ENCODE assay signal across 13 cellular contexts in the genomic region with DNA sequence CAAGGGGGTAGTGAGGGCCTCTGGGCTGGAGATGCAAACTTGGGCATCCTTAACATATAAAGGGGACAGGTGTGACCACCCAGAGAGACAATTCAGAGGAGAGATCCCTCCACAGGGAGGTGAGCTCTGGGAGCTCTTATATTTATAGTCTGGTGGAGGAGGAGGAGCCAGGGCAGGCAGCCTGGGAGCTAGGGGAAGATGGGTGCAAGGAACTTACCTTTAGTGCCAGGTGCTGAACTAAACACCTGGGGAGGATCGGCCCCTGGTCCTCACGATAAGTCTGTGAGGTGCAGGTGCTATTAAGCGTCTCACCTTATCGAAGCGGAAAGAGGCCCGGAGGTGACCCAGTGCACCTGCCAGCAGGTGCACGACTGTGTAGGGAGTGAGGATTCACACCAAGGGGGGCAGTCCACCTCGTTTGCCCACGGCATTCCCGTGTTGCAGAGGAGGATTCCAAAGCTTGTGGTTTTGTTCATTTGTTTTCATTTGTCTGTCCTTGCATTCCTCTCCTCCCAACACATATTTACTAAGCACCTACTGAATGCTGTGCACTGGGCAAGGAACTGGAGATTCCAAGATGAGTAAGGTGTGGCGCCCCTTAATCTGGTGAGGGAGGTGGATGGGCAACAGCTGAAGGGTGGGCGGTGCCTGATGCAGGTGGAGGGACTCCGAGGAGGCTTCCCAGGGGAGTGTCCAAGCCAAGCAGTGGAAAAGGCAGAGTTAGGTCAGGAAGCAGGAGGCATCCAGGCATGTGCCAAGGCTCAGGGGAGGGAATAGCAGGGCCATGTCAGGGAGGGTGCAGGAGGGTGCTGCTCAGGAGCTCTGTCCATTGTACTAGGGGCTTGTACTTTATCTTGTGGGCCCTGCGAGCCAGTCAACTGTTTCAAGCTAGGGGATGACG. TPM values are rescaled to one million over a fixed set of nuclear protein-coding genes. Genes with fewer than 3 reads are reported as not detected.
DNase-seq lines count a peak whose midpoint lies in the region; ATAC-seq, FAIRE-seq and TF ChIP-seq lines count a peak whose summit lies in the region.
"Had no signal": no experiment of that assay in that cellular context is flagged by ENCODE, and none has a peak within 500 bp of the region (broad histone marks: within the 10 kb centered on the region; RNA-seq: fewer than 3 reads in every experiment).

No MANE protein-coding gene starts in this region.

- no peak for TF ChIP-seq EP300 in GM12878 (IDR thresholded peaks at IDR 0.05; ENCODE audit: borderline replicate concordance in 1 of 2, control insufficient read depth in 1 of 2, low read depth in 2 of 2, low read length in 2 of 2)

- FAIRE-seq in GM12878 (lab: Jason Lieb, UNC) = peak; percentile 41

- TF ChIP-seq POLR2A in GM12878 (IDR thresholded peaks at IDR 0.05; ENCODE audit: low read depth, low read length) = no peak
- no peak for TF ChIP-seq POLR2A in right lobe of liver (IDR thresholded peaks at IDR 0.05)

- H3K79me2 ChIP-seq in GM12878 (ENCODE audit: control insufficient read depth, insufficient read depth, low read length) = no peaks in the 10 kb centered on the region

- no peaks in the 10 kb centered on the region for H3K9me3 Mint-ChIP-seq in T-helper 2 cell treated with Interferon-gamma antibody and Interleukin-4, amounts not matched to agents 5 μg/mL and 100 μg/mL, for 36 hours
- H3K9me3 Mint-ChIP-seq: dendritic cell treated with granulocyte-macrophage colony-stimulating factor and Interleukin-4, amounts not matched to agents 40 ng/mL and 50 ng/mL, for 4 days had no signal

- no peaks in the 10 kb centered on the region for H3K4me1 ChIP-seq in GM12878 (ENCODE audit: control insufficient read depth, insufficient read depth, low read length)
- peaks cover 0 to 17% (median 8%) of the 10 kb centered on the region in 4 donors for H3K4me1 ChIP-seq in right lobe of liver
- H3K4me1 ChIP-seq in SJCRH30 = no peaks in the 10 kb centered on the region

- no peak overlapping the region for H3K4me3 Mint-ChIP-seq in T-helper 2 cell treated with Interferon-gamma antibody and Interleukin-4, amounts not matched to agents 5 μg/mL and 100 μg/mL, for 36 hours
- H3K4me3 Mint-ChIP-seq: B cell; dendritic cell treated with granulocyte-macrophage colony-stimulating factor and Interleukin-4, amounts not matched to agents 40 ng/mL and 50 ng/mL, for 4 days had no signal

- POLR2A ChIA-PET in GM12878 (lab: Charles Lee) = interaction anchor here (1.3 kb wide), 1 partner anchor 31 kb away, joined by 4 read pairs; no protein-coding TSS in a partner anchor

- H3K4me3 ChIP-seq in GM12878 (no peak overlapping the region), right lobe of liver (no peak overlapping the region), SJCRH30 (no peak overlapping the region)
- H3K4me3 ChIP-seq: MG63 had no signal

- no peak; the same call in 2 of the 3 replicates for ATAC-seq in GM12878
- peak in 3 of 4 donors; percentile 5 to 39 (median 14) for ATAC-seq in right lobe of liver

- H3K27me3 ChIP-seq in GM12878 (replicated peaks in 1 of 2; ENCODE audit: control insufficient read depth in 2 of 2, insufficient read depth in 2 of 2, low read length in 1 of 2) (no peaks in the 10 kb centered on the region; a peak in 1 of 4 replicates), right lobe of liver (no peaks in the 10 kb centered on the region), SJCRH30 (no peaks in the 10 kb centered on the region)
- H3K27me3 ChIP-seq: MG63 had no signal

- H3K9ac ChIP-seq in GM12878 (ENCODE audit: control insufficient read depth, insufficient read depth, low read length) = no peak overlapping the region

- H3K9me3 ChIP-seq in GM12878 (replicated peaks; ENCODE audit: control insufficient read depth, insufficient read depth, low read length) = no peaks in the 10 kb centered on the region
- H3K9me3 ChIP-seq in right lobe of liver = no peaks in the 10 kb centered on the region
- no peaks in the 10 kb centered on the region for H3K9me3 ChIP-seq in SJCRH30 (replicated peaks)
- H3K9me3 ChIP-seq: MG63 had no signal

- no peak overlapping the region for H2AFZ ChIP-seq in GM12878 (ENCODE audit: control insufficient read depth, low read depth, low read length)

- BruUV-seq in GM12878 (replicated peaks; lab: Mats Ljungman, UMichigan) = no TSS peak

- RAD21 ChIA-PET in GM12878 (lab: Charles Lee; ENCODE audit: unreplicated experiment) = interaction anchor here (1.0 to 1.1 kb wide), 4 partner anchors 14 to 56 kb away, joined by 3 to 4 read pairs (median 3); no protein-coding TSS in a partner anchor

- DNase-seq in A172 (ENCODE audit: low spot score) = peak; percentile 51
- DNase-seq in M059J (ENCODE audit: low read depth) = peak; percentile 55
- no peak for DNase-seq in GM12878 (ENCODE audit: low read depth, low spot score)
- DNase-seq in right lobe of liver = no peak
- DNase-seq in SJCRH30 = no peak
- no peak for DNase-seq in cerebellum (ENCODE audit: low spot score)
- DNase-seq in T-helper 2 cell treated with Interferon-gamma antibody and Interleukin-4, amounts not matched to agents 5 μg/mL and 100 μg/mL, for 36 hours (ENCODE audit: low spot score) = no peak
- DNase-seq in amygdala (lab: John Stamatoyannopoulos, UW) = no peak
- DNase-seq: stimulated activated CD4-positive, alpha-beta T cell treated with anti-CD3 and anti-CD28 coated beads, Interleukin-4, amount 100 ng/mL, for 1 hour had no signal

- H3K36me3 ChIP-seq in GM12878 (ENCODE audit: control insufficient read depth in 2 of 2, insufficient read depth in 2 of 2, low read length in 1 of 2) = no peaks in the 10 kb centered on the region
- H3K36me3 ChIP-seq in right lobe of liver = no peaks in the 10 kb centered on the region
- H3K36me3 ChIP-seq in SJCRH30 = no peaks in the 10 kb centered on the region
- H3K36me3 ChIP-seq: MG63 had no signal

- no peaks in the 10 kb centered on the region for H3K4me1 Mint-ChIP-seq in T-helper 2 cell treated with Interferon-gamma antibody and Interleukin-4, amounts not matched to agents 5 μg/mL and 100 μg/mL, for 36 hours (ENCODE audit: low read depth)
- H3K4me1 Mint-ChIP-seq: B cell had no signal

- H3K27ac ChIP-seq in GM12878 (ENCODE audit: control insufficient read depth, insufficient read depth) (no peak overlapping the region), right lobe of liver (peak overlapping the region in 1 of 3 donors; percentile 30), SJCRH30 (no peak overlapping the region)

- no peak for TF ChIP-seq RAD21 in GM12878 (IDR thresholded peaks at IDR 0.05; ENCODE audit: insufficient read depth, low read depth, low read length)

- no peak for TF ChIP-seq CTCF in GM12878 (IDR thresholded peaks at IDR 0.05 in 2 of 3, conservative IDR thresholded peaks at IDR 0.05 in 1 of 3; ENCODE audit: control insufficient read depth in 2 of 3, extremely low read depth in 1 of 3, insufficient read depth in 1 of 3, low read depth in 3 of 3, low read length in 3 of 3)
- no peak for TF ChIP-seq CTCF in right lobe of liver (IDR thresholded peaks at IDR 0.05)

- H3K4me2 ChIP-seq in GM12878 (ENCODE audit: control insufficient read depth, insufficient read depth) = no peak overlapping the region

- H3K36me3 Mint-ChIP-seq in T-helper 2 cell treated with Interferon-gamma antibody and Interleukin-4, amounts not matched to agents 5 μg/mL and 100 μg/mL, for 36 hours (ENCODE audit: low read depth) = no peaks in the 10 kb centered on the region

- in situ Hi-C loops in GM12878 (cut with MboI) = no loop called here

- H3K27me3 Mint-ChIP-seq in T-helper 2 cell treated with Interferon-gamma antibody and Interleukin-4, amounts not matched to agents 5 μg/mL and 100 μg/mL, for 36 hours (ENCODE audit: low read depth) = peaks cover 2% of the 10 kb centered on the region

- CTCF ChIA-PET in GM12878 (lab: Yijun Ruan, JAX) = interaction anchor here (1.1 to 2.7 kb wide), 2 partner anchors 20 to 56 kb away, joined by 3 to 9 read pairs; no protein-coding TSS in a partner anchor

- intact Hi-C loops in GM12878 (cut with micrococcal nuclease; ENCODE audit: unreplicated experiment) = loop anchor here (5.0 kb wide), 1 partner anchor 49 kb away; no protein-coding TSS in a partner anchor
- intact Hi-C loops in right lobe of liver (cut with DNase I) = no loop called here

- SMC1A ChIA-PET in GM12878 (lab: Charles Lee; ENCODE audit: uncharacterized antibody, unreplicated experiment) = interaction anchor here (2.0 to 3.4 kb wide), 2 partner anchors 10 to 12 kb away, joined by 10 read pairs; no protein-coding TSS in a partner anchor

- H3K27ac Mint-ChIP-seq in T-helper 2 cell treated with Interferon-gamma antibody and Interleukin-4, amounts not matched to agents 5 μg/mL and 100 μg/mL, for 36 hours = no peak overlapping the region
- H3K27ac Mint-ChIP-seq: B cell; dendritic cell treated with granulocyte-macrophage colony-stimulating factor and Interleukin-4, amounts not matched to agents 40 ng/mL and 50 ng/mL, for 4 days had no signal

- H4K20me1 ChIP-seq in GM12878 (ENCODE audit: control insufficient read depth, insufficient read depth) = no peaks in the 10 kb centered on the region

- WGBS in GM12878 (ENCODE audit: insufficient coverage, insufficient replicate concordance, low lambda C conversion rate, missing lambda C conversion rate) = 36% methylated on average over 15 of the region's 15 CpGs
- 55% methylated on average over 7 of the region's 15 CpGs for WGBS in right lobe of liver (ENCODE audit: insufficient coverage, low coverage, low lambda C conversion rate, missing lambda C conversion rate)

RNA-seq across cellular contexts. Expression of a gene that starts 11.4 kb away (rescaled TPM):
- total RNA-seq in A172 (2014; rRNA removed; shearing (Covaris generic)) = 9.2 and 11.0 TPM in 2 replicates
- 4.4 and 6.8 TPM in 2 replicates for total RNA-seq in M059J (2014; rRNA removed; shearing (Covaris generic))
- total RNA-seq in GM12878 (2013; cell fraction: nucleolus; rRNA removed) = 11.6 and 14.6 TPM in 2 replicates
- total RNA-seq in GM12878 (2014; rRNA removed) (0.49 and 0.51 TPM in 2 replicates), GM12878 (2014; rRNA removed; fragmentation: Illumina TruSeq; extraction: Trizol) (0.18 and 0.32 TPM in 2 replicates), GM12878 (2021) (0.44 and 0.53 TPM in 2 replicates), right lobe of liver (100 to 1,000 TPM in 2 of 6 experiments, 10 to 100 TPM in 4; 59.7 to 124 (median 87.4) TPM), cerebellum (33.8 TPM)
- not detected for polyA plus RNA-seq in GM12878 (2011; ENCODE audit: low read depth)
- polyA plus RNA-seq in GM12878 (2011; rRNA removed) (0.49 and 0.94 TPM in 2 replicates), GM12878 (2014; fragmentation: Illumina TruSeq; extraction: Trizol) (0.13 TPM in 1 of 2 replicates, not detected in the other), GM12878 (2014; fragmentation: Nextera tagmentation; extraction: Ambion mirVana) (under 1 TPM in 1 of 2 experiments, not detected in 1; 0.05 TPM), GM12878 (2014; rRNA removed) (0.32 and 0.37 TPM in 2 replicates), GM12878 (2016; fragmentation: Nextera tagmentation; extraction: Ambion mirVana) (under 1 TPM in 1 of 2 experiments, not detected in 1; 0.06 TPM)
- 0.79 and 1.2 TPM in 2 replicates for polyA plus RNA-seq in GM12878 (2011; cell fraction: cytosol; rRNA removed)
- 9.1 and 10.4 TPM in 2 replicates for polyA plus RNA-seq in GM12878 (2011; cell fraction: nucleus; rRNA removed)
- polyA plus RNA-seq in GM12878 (2012) = 0.19 and 0.27 TPM in 2 replicates
- 1.9 TPM in 2 replicates for polyA minus RNA-seq in GM12878 (2011; rRNA and poly(A)+ RNA removed)
- polyA minus RNA-seq in GM12878 (2011; cell fraction: cytosol; rRNA and poly(A)+ RNA removed) = 0.94 and 1.0 TPM in 2 replicates
- polyA minus RNA-seq in GM12878 (2011; cell fraction: nucleus; rRNA and poly(A)+ RNA removed) = 2.1 and 3.9 TPM in 2 replicates
- total RNA-seq in SJCRH30 (2014; rRNA removed; shearing (Covaris generic)) = 9.2 and 10.5 TPM in 2 replicates
- total RNA-seq: T-helper 1 cell treated with Interleukin-12 subunit alpha and Interleukin-12 subunit beta and Interleukin-4 antibody, amounts not matched to agents 30 ng/mL and 1 ng/mL, for 36 hours had no signal

Comparison
In these comparisons a context has a peak if more than half of its experiments do, and no peak if none do; other contexts are left out.
1. DNase-seq: peak in A172 (single experiment) and M059J (single experiment); none in GM12878 (single experiment), right lobe of liver (0 of 3), SJCRH30 (0 of 2), cerebellum (single experiment), T-helper 2 cell treated with Interferon-gamma antibody and Interleukin-4, amounts not matched to agents 5 μg/mL and 100 μg/mL, for 36 hours (single experiment) and amygdala (0 of 56).